15 cellular contexts compared by ENCODE assay signal in genomic region chr7:128161466-128162125, GRCh38.
"Had no signal": no experiment of that assay in that cellular context is flagged by ENCODE, and none has a peak within 500 bp of the region (broad histone marks: within the 10 kb centered on the region; RNA-seq: fewer than 3 reads in every experiment).

No MANE protein-coding gene starts in this region.

- ATAC-seq: foreskin keratinocyte; lower lobe of right lung; pancreas; stimulated activated memory B cell treated with anti-CD40 and anti-IgM and Interleukin-4, amounts not matched to agents 10 μg/mL and 1 μg/mL and 100 μg/mL, for 72 hours had no signal

- H3K36me3 Mint-ChIP-seq: activated naive CD8-positive, alpha-beta T cell treated with anti-CD3 and anti-CD28 coated beads for 36 hours had no signal

- H3K9me3 Mint-ChIP-seq: activated naive CD8-positive, alpha-beta T cell treated with anti-CD3 and anti-CD28 coated beads for 36 hours; stimulated activated memory B cell treated with anti-CD40 and anti-IgM and Interleukin-4, amounts not matched to agents 10 μg/mL and 1 μg/mL and 100 μg/mL, for 72 hours had no signal

- H3K4me3 Mint-ChIP-seq: activated naive CD8-positive, alpha-beta T cell treated with anti-CD3 and anti-CD28 coated beads for 36 hours; naive B cell; neural progenitor cell; stimulated activated memory B cell treated with anti-CD40 and anti-IgM and Interleukin-4, amounts not matched to agents 10 μg/mL and 1 μg/mL and 100 μg/mL, for 72 hours had no signal

- H3K27ac Mint-ChIP-seq: activated naive CD8-positive, alpha-beta T cell treated with anti-CD3 and anti-CD28 coated beads for 36 hours; naive B cell; neural progenitor cell; stimulated activated memory B cell treated with anti-CD40 and anti-IgM and Interleukin-4, amounts not matched to agents 10 μg/mL and 1 μg/mL and 100 μg/mL, for 72 hours had no signal

- DNase-seq: activated CD4-positive, alpha-beta T cell treated with anti-CD3 and anti-CD28 coated beads for 1 hour; activated CD4-positive, alpha-beta T cell treated with anti-CD3 and anti-CD28 coated beads, Interleukin-2, amount 50 U/mL, for 48 hours; activated naive CD8-positive, alpha-beta T cell treated with anti-CD3 and anti-CD28 coated beads for 36 hours; activated T-cell treated with anti-CD3 and anti-CD28 coated beads, Interleukin-2, amount 50 U/mL, for 48 hours; amygdala; cerebellar nuclear complex; effector memory CD4-positive, alpha-beta T cell; foreskin keratinocyte; lower lobe of right lung; midbrain; naive B cell; pancreas; stimulated activated CD4-positive, alpha-beta T cell treated with anti-CD3 and anti-CD28 coated beads, Interleukin-2, amount 100 ng/mL, for 48 hours had no signal
